ENCODE assay signal across 11 cellular contexts in genomic region chr12:51592034-51592705, GRCh38. TPM values are rescaled to one million over a fixed set of nuclear protein-coding genes. Genes with fewer than 3 reads are reported as not detected.
A peak's percentile ranks its signal among the peaks of the same experiment; 100 is the strongest.
DNase-seq lines count a peak whose midpoint lies in the region; ATAC-seq and TF ChIP-seq lines count a peak whose summit lies in the region.
"Had no signal": no experiment of that assay in that cellular context is flagged by ENCODE, and none has a peak within 500 bp of the region (broad histone marks: within the 10 kb centered on the region; RNA-seq: fewer than 3 reads in every experiment).

No MANE protein-coding gene starts in this region.

- no peak overlapping the region for H3K4ac ChIP-seq in mesendoderm (ENCODE audit: low read depth, low read length)

- H3K79me1 ChIP-seq in mesendoderm (ENCODE audit: low read length) = peaks cover 7% of the 10 kb centered on the region

- no peaks in the 10 kb centered on the region; the same call in 1 of the 2 replicates for H3K27me3 Mint-ChIP-seq in HFFc6 (ENCODE audit: insufficient read depth)

- ATAC-seq in GM18505 (IDR thresholded peaks at IDR 0.05; ENCODE audit: unreplicated experiment) = no peak

- TF ChIP-seq CTCF in BE2C (IDR thresholded peaks at IDR 0.05; ENCODE audit: low read depth, low read length) = no peak
- no peak for TF ChIP-seq CTCF in HFFc6 (IDR thresholded peaks at IDR 0.05)
- no peak for TF ChIP-seq CTCF in lower leg skin (IDR thresholded peaks at IDR 0.05)

- WGBS in mesendoderm (ENCODE audit: extremely low coverage, insufficient coverage, low lambda C conversion rate) = no CpG with 5 or more reads among the region's 11 CpGs
- 2 to 12% methylated on average over 11 of the region's 11 CpGs for WGBS in lower leg skin, 2 donors

- H3K56ac ChIP-seq in mesendoderm (ENCODE audit: low read length) = no peak overlapping the region

- DNase-seq in BE2C = peak; percentile 25
- DNase-seq in HFFc6 = peak; percentile 87
- peak; percentile 64 for DNase-seq in amniotic stem cell (lab: John Stamatoyannopoulos, UW)
- DNase-seq in mesendoderm = peak; percentile 46
- no peak for DNase-seq in COLO668 (lab: John Stamatoyannopoulos, UW; ENCODE audit: unreplicated experiment)
- DNase-seq in stimulated activated naive CD4-positive, alpha-beta T cell (lab: John Stamatoyannopoulos, UW) = no peak
- no peak for DNase-seq in lower leg skin (ENCODE audit: low spot score in 2 of 2)
- DNase-seq: activated CD4-positive, CD25-positive, alpha-beta regulatory T cell treated with anti-CD3 and anti-CD28 coated beads, Interleukin-2, amount 50 U/mL, for 72 hours; esophagus squamous epithelium; stimulated activated CD4-positive, alpha-beta T cell treated with anti-CD3 and anti-CD28 coated beads, Interleukin-1b, Interleukin-23, amount 100 ng/mL, for 48 hours had no signal

- no peak overlapping the region for H2BK15ac ChIP-seq in mesendoderm (replicated peaks; ENCODE audit: low read depth)

- H3K4me1 Mint-ChIP-seq in HFFc6 (ENCODE audit: low read depth) = peaks cover 60% of the 10 kb centered on the region

- peak overlapping the region; percentile 89 for H3K4me3 Mint-ChIP-seq in HFFc6

- intact Hi-C loops in lower leg skin (cut with DNase I; ENCODE audit: low total_unique reads) = no loop called here

- H3K23ac ChIP-seq in mesendoderm (ENCODE audit: low read length) = no peak overlapping the region

- TF ChIP-seq POLR2A in lower leg skin (IDR thresholded peaks at IDR 0.05) = no peak
- no peak for TF ChIP-seq POLR2A in GM18505 (IDR thresholded peaks at IDR 0.05; ENCODE audit: borderline replicate concordance, extremely low read depth, insufficient read depth, insufficient read length)

- H3K4me2 ChIP-seq in mesendoderm (ENCODE audit: low read length) = peak overlapping the region; percentile 73

- peaks cover 12% of the 10 kb centered on the region for H3K36me3 Mint-ChIP-seq in HFFc6 (ENCODE audit: low read depth)

- no peaks in the 10 kb centered on the region for H3K9me3 Mint-ChIP-seq in HFFc6

- no peaks in the 10 kb centered on the region for H3K36me3 ChIP-seq in BE2C
- H3K36me3 ChIP-seq in mesendoderm (ENCODE audit: control insufficient read depth, insufficient read depth, low read length) = no peaks in the 10 kb centered on the region
- H3K36me3 ChIP-seq: esophagus squamous epithelium had no signal

- H3K79me2 ChIP-seq in mesendoderm (ENCODE audit: control insufficient read depth, insufficient read depth, low read length) = peaks cover 4% of the 10 kb centered on the region

- no peak overlapping the region for H2AK5ac ChIP-seq in mesendoderm (ENCODE audit: low read length)

- no peak overlapping the region for H4K5ac ChIP-seq in mesendoderm (ENCODE audit: low read length)

- H3K9ac ChIP-seq in mesendoderm (ENCODE audit: low read length) = no peak overlapping the region

- no peak overlapping the region for H4K8ac ChIP-seq in mesendoderm (ENCODE audit: low read depth, low read length)

- no peak overlapping the region for H3K18ac ChIP-seq in mesendoderm (ENCODE audit: low read length)

- H3K27ac Mint-ChIP-seq in HFFc6 = peak overlapping the region; percentile 78

- peak overlapping the region; percentile 91 for H3K4me3 ChIP-seq in BE2C (ENCODE audit: low read depth, low read length)
- peak overlapping the region; percentile 4 for H3K4me3 ChIP-seq in mesendoderm (ENCODE audit: low read length)
- H3K4me3 ChIP-seq in lower leg skin (ENCODE audit: low read depth, poor library complexity, severe bottlenecking) = no peak overlapping the region

- no peak overlapping the region for H2BK5ac ChIP-seq in mesendoderm (ENCODE audit: low read length)

- H3K27me3 ChIP-seq in BE2C = no peaks in the 10 kb centered on the region
- no peaks in the 10 kb centered on the region for H3K27me3 ChIP-seq in mesendoderm (ENCODE audit: insufficient read depth, low read length, poor library complexity)

- H2BK120ac ChIP-seq in mesendoderm (ENCODE audit: low read depth, low read length) = no peak overlapping the region

- H3K9me3 ChIP-seq in BE2C = no peaks in the 10 kb centered on the region
- H3K9me3 ChIP-seq: esophagus squamous epithelium had no signal

- H3K4me1 ChIP-seq in BE2C (peaks cover 3% of the 10 kb centered on the region; the same call in 1 of the 2 replicates), mesendoderm (ENCODE audit: control insufficient read depth, low read depth, low read length) (no peaks in the 10 kb centered on the region)

- H3K27ac ChIP-seq in mesendoderm (ENCODE audit: low read depth, low read length) = no peak overlapping the region
- H3K27ac ChIP-seq: esophagus squamous epithelium had no signal

RNA-seq across cellular contexts. Expression of gene SCN8A, which starts 1.1 kb away (rescaled TPM):
- polyA plus RNA-seq in BE2C (2012; ENCODE audit: insufficient read depth, insufficient read length, low read depth) = 17.6 TPM
- total RNA-seq in HFFc6 (2021; fragmentation: NEBNext Ultra II Directional; extraction: Animal tissue kit (Norgen Biotek cat#: 25700)) = 10 to 100 TPM; 13.4 to 16.0 (median 15.3) TPM
- polyA plus RNA-seq in mesendoderm (2013, experiment 1 of 2) = 1.4 TPM
- polyA plus RNA-seq in mesendoderm (2013, experiment 2 of 2) = 1.5 TPM
- under 1 TPM; 0.42 to 0.80 (median 0.65) TPM for total RNA-seq in lower leg skin

Comparison
In these comparisons a context has a peak if more than half of its experiments do, and no peak if none do; other contexts are left out.
1. DNase-seq: peak in BE2C (single experiment), HFFc6 (single experiment), amniotic stem cell (single experiment) and mesendoderm (single experiment); none in COLO668 (single experiment), stimulated activated naive CD4-positive, alpha-beta T cell (0 of 6) and lower leg skin (0 of 2).
2. RNA of gene SCN8A, which starts 1.1 kb away (total RNA-seq): 13.4 to 16.0 TPM in HFFc6; 0.42 to 0.80 TPM in lower leg skin; every median in the first group is over 4 times any median in the second.